Comparison of ENCODE assay signal across 34 cellular contexts in the genomic region with DNA sequence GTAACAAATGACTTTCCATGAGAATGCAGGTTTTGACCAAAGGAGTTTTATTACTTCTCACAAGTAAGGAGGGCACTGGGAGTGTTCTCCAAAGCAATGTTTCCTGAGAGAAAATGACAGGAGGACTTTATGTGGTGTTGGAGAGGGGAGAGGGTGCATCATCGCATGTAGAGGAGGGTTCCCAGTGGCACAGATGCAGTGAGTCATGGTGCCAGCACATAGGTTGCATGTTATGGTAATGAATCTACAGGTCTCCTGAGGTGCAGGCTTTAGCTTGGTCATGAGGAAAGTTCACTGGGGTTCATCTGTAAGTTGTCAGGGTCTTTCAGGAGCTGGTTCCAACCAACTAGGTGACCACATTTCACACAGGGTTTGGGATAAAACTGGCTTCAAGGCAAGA. TPM values are rescaled to one million over a fixed set of nuclear protein-coding genes. Genes with fewer than 3 reads are reported as not detected.
A peak's percentile ranks its signal among the peaks of the same experiment; 100 is the strongest.
DNase-seq lines count a peak whose midpoint lies in the region; ATAC-seq and TF ChIP-seq lines count a peak whose summit lies in the region.
"Had no signal": no experiment of that assay in that cellular context is flagged by ENCODE, and none has a peak within 500 bp of the region (broad histone marks: within the 10 kb centered on the region; RNA-seq: fewer than 3 reads in every experiment).

No MANE protein-coding gene starts in this region.

- no peak for ATAC-seq in PC-3
- peak; percentile 23 for ATAC-seq in esophagus mucosa
- ATAC-seq: effector memory CD8-positive, alpha-beta T cell; naive thymus-derived CD4-positive, alpha-beta T cell; right cardiac atrium; stimulated activated memory B cell treated with anti-CD40 and anti-IgM and Interleukin-4, amounts not matched to agents 10 μg/mL and 1 μg/mL and 100 μg/mL, for 72 hours had no signal

- intact Hi-C loops in PC-3 (cut with micrococcal nuclease) (no loop called here), OCI-LY7 (cut with micrococcal nuclease; ENCODE audit: unreplicated experiment) (no loop called here)

- H3K4me3 Mint-ChIP-seq in neural crest cell: no peak overlapping the region
- H3K4me3 Mint-ChIP-seq: effector memory CD8-positive, alpha-beta T cell; immature natural killer cell; naive thymus-derived CD4-positive, alpha-beta T cell; stimulated activated memory B cell treated with anti-CD40 and anti-IgM and Interleukin-4, amounts not matched to agents 10 μg/mL and 1 μg/mL and 100 μg/mL, for 72 hours; WTC11 had no signal

- TSS peak; percentile 10 for BruUV-seq in PC-3 (replicated peaks; lab: Mats Ljungman, UMichigan)
- BruUV-seq in OCI-LY7 (replicated peaks; lab: Mats Ljungman, UMichigan): no TSS peak

- in situ Hi-C loops in GM23248 (cut with MboI): no loop called here

- no peaks in the 10 kb centered on the region for H3K36me3 ChIP-seq in GM23248 (ENCODE audit: low read depth)
- no peaks in the 10 kb centered on the region for H3K36me3 ChIP-seq in PC-3 (ENCODE audit: low read depth, low read length)
- no peaks in the 10 kb centered on the region for H3K36me3 ChIP-seq in OCI-LY7 (ENCODE audit: insufficient read depth, low read length)
- H3K36me3 ChIP-seq: cardiac muscle cell had no signal

- no peak overlapping the region for H3K27ac ChIP-seq in GM23248
- H3K27ac ChIP-seq in PC-3 (ENCODE audit: low read length): no peak overlapping the region
- no peak overlapping the region for H3K27ac ChIP-seq in OCI-LY7 (ENCODE audit: low read depth, low read length, poor library complexity, severe bottlenecking)
- H3K27ac ChIP-seq: cardiac muscle cell, coronary artery, esophagus muscularis mucosa, HL-60, left ventricle myocardium inferior, suprapubic skin had no signal

- no peaks in the 10 kb centered on the region for H3K9me2 ChIP-seq in GM23248 (ENCODE audit: insufficient read depth)
- H3K9me2 ChIP-seq in PC-3 (replicated peaks; ENCODE audit: low read length): no peaks in the 10 kb centered on the region
- H3K9me2 ChIP-seq in OCI-LY7 (ENCODE audit: insufficient read depth, low read length): no peaks in the 10 kb centered on the region

- peaks cover 13% of the 10 kb centered on the region for H3K36me3 Mint-ChIP-seq in neural crest cell (ENCODE audit: low read depth)
- H3K36me3 Mint-ChIP-seq: WTC11 had no signal

- no peaks in the 10 kb centered on the region for H3F3A ChIP-seq in GM23248 (ENCODE audit: insufficient read depth)
- no peaks in the 10 kb centered on the region for H3F3A ChIP-seq in PC-3 (ENCODE audit: low read length, unreplicated experiment)

- H3K27me3 ChIP-seq in GM23248 (replicated peaks; ENCODE audit: insufficient read depth) (no peaks in the 10 kb centered on the region), PC-3 (ENCODE audit: low read length) (no peaks in the 10 kb centered on the region)
- H3K27me3 ChIP-seq: cardiac muscle cell, esophagus muscularis mucosa, suprapubic skin had no signal

- H3K4me2 ChIP-seq in GM23248 (ENCODE audit: unreplicated experiment): no peak overlapping the region
- no peak overlapping the region for H3K4me2 ChIP-seq in PC-3 (ENCODE audit: low read length)
- no peak overlapping the region for H3K4me2 ChIP-seq in OCI-LY7 (ENCODE audit: low read length)

- H3K9me3 ChIP-seq in GM23248 (ENCODE audit: low read depth): no peaks in the 10 kb centered on the region
- H3K9me3 ChIP-seq in PC-3 (ENCODE audit: low read length): no peaks in the 10 kb centered on the region
- no peaks in the 10 kb centered on the region for H3K9me3 ChIP-seq in OCI-LY7 (ENCODE audit: low read length)
- H3K9me3 ChIP-seq: esophagus muscularis mucosa, left ventricle myocardium inferior, suprapubic skin had no signal

- CTCF ChIA-PET in PC-3 (lab: Charles Lee) (no interaction called here), OCI-LY7 (lab: Charles Lee; ENCODE audit: unreplicated experiment) (no interaction called here)

- H3K4me3 ChIP-seq in GM23248 (no peak overlapping the region), PC-3 (ENCODE audit: low read length) (no peak overlapping the region), OCI-LY7 (ENCODE audit: low read depth, low read length, poor library complexity, severe bottlenecking) (no peak overlapping the region)
- H3K4me3 ChIP-seq: cardiac muscle cell, coronary artery, esophagus muscularis mucosa, left ventricle myocardium inferior, suprapubic skin had no signal

- POLR2A ChIA-PET in PC-3 (lab: Charles Lee; ENCODE audit: unreplicated experiment): no interaction called here
- POLR2A ChIA-PET in OCI-LY7 (lab: Charles Lee): no interaction called here

- TF ChIP-seq CTCF in PC-3 (conservative IDR thresholded peaks at IDR 0.05; ENCODE audit: low read depth, low read length) (no peak), neural crest cell (conservative IDR thresholded peaks at IDR 0.05) (no peak), OCI-LY7 (conservative IDR thresholded peaks at IDR 0.05; ENCODE audit: low read length) (no peak)

- H2AFZ ChIP-seq in GM23248 (no peak overlapping the region), PC-3 (ENCODE audit: low read length) (no peak overlapping the region), OCI-LY7 (ENCODE audit: low read length) (no peak overlapping the region)

- no peaks in the 10 kb centered on the region for H3K9me3 Mint-ChIP-seq in neural crest cell
- H3K9me3 Mint-ChIP-seq: effector memory CD8-positive, alpha-beta T cell; immature natural killer cell; naive thymus-derived CD4-positive, alpha-beta T cell; stimulated activated memory B cell treated with anti-CD40 and anti-IgM and Interleukin-4, amounts not matched to agents 10 μg/mL and 1 μg/mL and 100 μg/mL, for 72 hours; WTC11 had no signal

- H4K20me1 ChIP-seq in GM23248 (ENCODE audit: insufficient read depth): no peaks in the 10 kb centered on the region
- H4K20me1 ChIP-seq in PC-3 (ENCODE audit: low read length): no peaks in the 10 kb centered on the region
- H4K20me1 ChIP-seq in OCI-LY7 (ENCODE audit: insufficient read depth, low read length): no peaks in the 10 kb centered on the region

- no peaks in the 10 kb centered on the region for H3K79me2 ChIP-seq in GM23248 (ENCODE audit: insufficient read depth)
- H3K79me2 ChIP-seq in PC-3 (ENCODE audit: low read length): no peaks in the 10 kb centered on the region
- H3K79me2 ChIP-seq in OCI-LY7 (ENCODE audit: insufficient read depth, low read depth, low read length): no peaks in the 10 kb centered on the region

- no peaks in the 10 kb centered on the region for H3K27me3 Mint-ChIP-seq in neural crest cell (ENCODE audit: low read depth)
- H3K27me3 Mint-ChIP-seq: effector memory CD8-positive, alpha-beta T cell; stimulated activated memory B cell treated with anti-CD40 and anti-IgM and Interleukin-4, amounts not matched to agents 10 μg/mL and 1 μg/mL and 100 μg/mL, for 72 hours had no signal

- peak overlapping the region; percentile 47 for H3K27ac Mint-ChIP-seq in neural crest cell (ENCODE audit: unreplicated experiment)
- H3K27ac Mint-ChIP-seq: effector memory CD8-positive, alpha-beta T cell; immature natural killer cell; naive thymus-derived CD4-positive, alpha-beta T cell; stimulated activated memory B cell treated with anti-CD40 and anti-IgM and Interleukin-4, amounts not matched to agents 10 μg/mL and 1 μg/mL and 100 μg/mL, for 72 hours; WTC11 had no signal

- H3K9ac ChIP-seq in GM23248 (no peak overlapping the region), PC-3 (ENCODE audit: low read length) (no peak overlapping the region)

- DNase-seq in GM23248: peak; percentile 48
- DNase-seq in PC-3: peak; percentile 14
- no peak for DNase-seq in neural crest cell (ENCODE audit: low read depth, low spot score)
- no peak for DNase-seq in activated CD8-positive, alpha-beta memory T cell treated with anti-CD3 and anti-CD28 coated beads for 24 hours
- no peak for DNase-seq in DMS 273 (lab: John Stamatoyannopoulos, UW; ENCODE audit: unreplicated experiment)
- no peak for DNase-seq in activated CD4-positive, CD25-positive, alpha-beta regulatory T cell treated with anti-CD3 and anti-CD28 coated beads, Interleukin-2, amount 50 U/mL, for 72 hours
- DNase-seq in OCI-LY7 (ENCODE audit: low spot score): no peak
- DNase-seq: activated CD4-positive, alpha-beta T cell treated with anti-CD3 and anti-CD28 coated beads, Interleukin-2, amount 50 U/mL, for 4 hours; activated naive CD4-positive, alpha-beta T cell treated with anti-CD3 and anti-CD28 coated beads, Interleukin-2, amount 50 U/mL, for 16 hours; amygdala; effector memory CD8-positive, alpha-beta T cell; hypothalamus; immature natural killer cell; left ventricle myocardium inferior; midbrain; naive thymus-derived CD4-positive, alpha-beta T cell; NCI-H1092; NCI-H1694 treated with DMSO at 0.1 percent for 48 hours; NCI-H2171 treated with DMSO at 0.1 percent for 48 hours; NCI-H524; right cardiac atrium; SHP77 treated with DMSO at 0.1 percent for 48 hours; stimulated activated CD4-positive, alpha-beta T cell treated with anti-CD3 and anti-CD28 coated beads, Interleukin-4, amount 100 ng/mL, for 24 hours had no signal

- no peaks in the 10 kb centered on the region for H3K4me1 ChIP-seq in GM23248 (ENCODE audit: insufficient read depth)
- H3K4me1 ChIP-seq in PC-3 (ENCODE audit: insufficient read depth, low read length): no peaks in the 10 kb centered on the region
- no peaks in the 10 kb centered on the region for H3K4me1 ChIP-seq in OCI-LY7 (ENCODE audit: insufficient read depth, low read length, poor library complexity, severe bottlenecking)
- H3K4me1 ChIP-seq: esophagus muscularis mucosa, suprapubic skin had no signal

- 93 to 94% methylated on average over 1 of the region's 1 CpG for WGBS in GM23248 (ENCODE audit: low coverage in 1 of 2, low lambda C conversion rate in 2 of 2, missing lambda C conversion rate in 2 of 2), 2 experiments

- H3K4me1 Mint-ChIP-seq in neural crest cell: no peaks in the 10 kb centered on the region
- H3K4me1 Mint-ChIP-seq: immature natural killer cell; stimulated activated memory B cell treated with anti-CD40 and anti-IgM and Interleukin-4, amounts not matched to agents 10 μg/mL and 1 μg/mL and 100 μg/mL, for 72 hours; WTC11 had no signal

RNA-seq across cellular contexts. Expression of gene NAT8, which starts 30.4 kb away (rescaled TPM):
- not detected in 2 replicates for total RNA-seq in GM23248 (2014; rRNA removed; shearing (Covaris generic))
- not detected in 2 replicates for polyA plus RNA-seq in GM23248 (2016; fragmentation: Nextera tagmentation; extraction: Ambion mirVana)
- total RNA-seq in PC-3 (2014; rRNA removed): not detected in 2 replicates
- not detected for total RNA-seq in esophagus mucosa
- total RNA-seq in neural crest cell: not detected in 2 replicates
- total RNA-seq in OCI-LY7 (2014; rRNA removed; shearing (Covaris generic)): not detected in 2 replicates
- total RNA-seq in OCI-LY7 (2022): not detected in 2 replicates
- total RNA-seq: cardiac muscle cell; esophagus muscularis mucosa; left ventricle myocardium inferior; naive thymus-derived CD4-positive, alpha-beta T cell; osteocyte; right cardiac atrium; suprapubic skin; urinary bladder; WTC11 had no signal
- polyA plus RNA-seq: BJ; cardiac muscle cell; immature natural killer cell; naive thymus-derived CD4-positive, alpha-beta T cell; right cardiac atrium; urinary bladder had no signal

Comparison
In these comparisons a context has a peak if more than half of its experiments do, and no peak if none do; other contexts are left out.
1. DNase-seq: peak in GM23248 (single experiment) and PC-3 (single experiment); none in neural crest cell (single experiment), activated CD8-positive, alpha-beta memory T cell treated with anti-CD3 and anti-CD28 coated beads for 24 hours (single experiment), DMS 273 (single experiment), activated CD4-positive, CD25-positive, alpha-beta regulatory T cell treated with anti-CD3 and anti-CD28 coated beads, Interleukin-2, amount 50 U/mL, for 72 hours (single experiment) and OCI-LY7 (single experiment).